Comparison of ENCODE assay signal across 21 cellular contexts in the genomic region with DNA sequence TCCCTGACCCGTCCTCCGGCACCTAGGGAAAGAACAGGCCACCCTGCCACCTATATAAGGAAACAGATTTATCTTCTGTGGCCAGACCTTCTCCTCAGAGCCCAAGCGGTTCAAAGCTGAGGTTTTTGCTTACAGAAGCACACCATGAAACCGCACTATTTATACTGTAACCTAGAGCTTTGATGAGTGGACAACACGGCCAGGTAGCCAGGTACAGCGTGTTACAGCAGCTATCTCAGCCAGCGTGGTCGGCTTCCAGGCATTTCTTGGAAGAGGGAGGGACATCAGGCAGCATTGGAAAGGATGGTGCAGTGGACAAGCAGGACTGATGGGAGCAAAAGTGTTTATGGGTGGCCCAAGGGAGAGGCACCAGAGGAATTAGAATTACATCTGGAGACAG.
"Had no signal": no experiment of that assay in that cellular context is flagged by ENCODE, and none has a peak within 500 bp of the region (broad histone marks: within the 10 kb centered on the region; RNA-seq: fewer than 3 reads in every experiment).

No MANE protein-coding gene starts in this region.

- H3K4me1 ChIP-seq: breast epithelium, SJCRH30 had no signal

- H3K4me3 Mint-ChIP-seq: activated CD8-positive, alpha-beta T cell treated with anti-CD3 and anti-CD28 coated beads for 36 hours; activated naive CD4-positive, alpha-beta T cell treated with anti-CD3 and anti-CD28 coated beads, Interleukin-2, amount 50 U/mL, for 24 hours; activated T-cell treated with anti-CD3 and anti-CD28 coated beads, Interleukin-2, amount 50 U/mL, for 24 hours; activated T-helper 1 cell treated with anti-CD3 and anti-CD28 coated beads, Interleukin-12 subunit alpha, Interleukin-12 subunit beta, Interleukin-2, Interleukin-4 antibody, amounts not matched to agents 30 ng/mL and 10 ng/mL and 1 ng/mL, durations not matched to agents 14 hours and 24 hours and 36 hours; T-helper 2 cell treated with Interferon-gamma antibody and Interleukin-4, amounts not matched to agents 5 μg/mL and 100 μg/mL, for 36 hours had no signal

- ATAC-seq: activated CD4-positive, CD25-positive, alpha-beta regulatory T cell treated with anti-CD3 and anti-CD28 coated beads, Interleukin-2, amount 50 U/mL, for 24 hours; activated CD8-positive, alpha-beta T cell treated with anti-CD3 and anti-CD28 coated beads for 36 hours had no signal

- H3K9ac ChIP-seq: SK-N-SH had no signal

- H3K27me3 Mint-ChIP-seq: activated CD8-positive, alpha-beta T cell treated with anti-CD3 and anti-CD28 coated beads for 36 hours; activated naive CD4-positive, alpha-beta T cell treated with anti-CD3 and anti-CD28 coated beads, Interleukin-2, amount 50 U/mL, for 24 hours; activated T-cell treated with anti-CD3 and anti-CD28 coated beads, Interleukin-2, amount 50 U/mL, for 24 hours had no signal

- H3K36me3 ChIP-seq: breast epithelium had no signal

- H3K27ac Mint-ChIP-seq: activated CD8-positive, alpha-beta T cell treated with anti-CD3 and anti-CD28 coated beads for 36 hours; activated naive CD4-positive, alpha-beta T cell treated with anti-CD3 and anti-CD28 coated beads, Interleukin-2, amount 50 U/mL, for 24 hours; activated T-cell treated with anti-CD3 and anti-CD28 coated beads, Interleukin-2, amount 50 U/mL, for 24 hours; activated T-helper 1 cell treated with anti-CD3 and anti-CD28 coated beads, Interleukin-12 subunit alpha, Interleukin-12 subunit beta, Interleukin-2, Interleukin-4 antibody, amounts not matched to agents 30 ng/mL and 10 ng/mL and 1 ng/mL, durations not matched to agents 14 hours and 24 hours and 36 hours; T-helper 2 cell treated with Interferon-gamma antibody and Interleukin-4, amounts not matched to agents 5 μg/mL and 100 μg/mL, for 36 hours had no signal

- H3K4me2 ChIP-seq: SK-N-SH had no signal

- H3K27me3 ChIP-seq: breast epithelium, SJCRH30 had no signal

- H3K9me3 ChIP-seq: breast epithelium, SJCRH30, SK-N-SH had no signal

- H3K4me3 ChIP-seq: breast epithelium, SJCRH30 had no signal

- H3K36me3 Mint-ChIP-seq: activated naive CD4-positive, alpha-beta T cell treated with anti-CD3 and anti-CD28 coated beads, Interleukin-2, amount 50 U/mL, for 24 hours had no signal

- H3K4me1 Mint-ChIP-seq: activated naive CD4-positive, alpha-beta T cell treated with anti-CD3 and anti-CD28 coated beads, Interleukin-2, amount 50 U/mL, for 24 hours had no signal

- H3K27ac ChIP-seq: breast epithelium, SJCRH30 had no signal

- DNase-seq: activated CD4-positive, alpha-beta T cell treated with anti-CD3 and anti-CD28 coated beads for 4 hours; activated CD8-positive, alpha-beta T cell treated with anti-CD3 and anti-CD28 coated beads for 36 hours; activated effector memory CD4-positive, alpha-beta T cell treated with Interleukin-2 at 50 U/mL for 16 hours; activated naive CD4-positive, alpha-beta T cell; activated T-cell treated with anti-CD3 and anti-CD28 coated beads, Interleukin-2, amount 50 U/mL, for 24 hours; aorta; MM.1S; NCI-H1105 treated with DMSO at 0.1 percent for 48 hours; NCI-H1436 treated with DMSO at 0.1 percent for 48 hours; NCI-H187; NCI-H2081; NCI-H446; NCI-H524; Right ventricle myocardium superior; SJCRH30; SK-N-SH had no signal

- H3K9me3 Mint-ChIP-seq: activated CD8-positive, alpha-beta T cell treated with anti-CD3 and anti-CD28 coated beads for 36 hours; activated naive CD4-positive, alpha-beta T cell treated with anti-CD3 and anti-CD28 coated beads, Interleukin-2, amount 50 U/mL, for 24 hours; activated T-cell treated with anti-CD3 and anti-CD28 coated beads, Interleukin-2, amount 50 U/mL, for 24 hours; activated T-helper 1 cell treated with anti-CD3 and anti-CD28 coated beads, Interleukin-12 subunit alpha, Interleukin-12 subunit beta, Interleukin-2, Interleukin-4 antibody, amounts not matched to agents 30 ng/mL and 10 ng/mL and 1 ng/mL, durations not matched to agents 14 hours and 24 hours and 36 hours; T-helper 2 cell treated with Interferon-gamma antibody and Interleukin-4, amounts not matched to agents 5 μg/mL and 100 μg/mL, for 36 hours had no signal
